Comparison of ENCODE assay signal across 8 cellular contexts in genomic region chr1:119139857-119140176, GRCh38. TPM values are rescaled to one million over a fixed set of nuclear protein-coding genes. Genes with fewer than 3 reads are reported as not detected.
DNase-seq lines count a peak whose midpoint lies in the region; ATAC-seq, FAIRE-seq and TF ChIP-seq lines count a peak whose summit lies in the region.

No MANE protein-coding gene starts in this region.

- dilution Hi-C loops in mammary epithelial cell (cut with HindIII; ENCODE audit: low sequenced_read_pairs) = no loop called here

- FAIRE-seq in GM19239 (lab: Jason Lieb, UNC) = no peak

- intact Hi-C loops in mammary epithelial cell (cut with micrococcal nuclease) = loop anchor here (2.0 to 10.0 kb wide), 3 partner anchors 139 to 985 kb away; partner anchors contain the start of gene HAO2
- intact Hi-C loops in activated naive CD4-positive, alpha-beta T cell treated with anti-CD3 and anti-CD28 coated beads for 36 hours (cut with micrococcal nuclease) = loop anchor here (1.0 to 5.0 kb wide), 11 partner anchors 137 to 1773 kb away; partner anchors contain the start of genes GDAP2, MAN1A2, SEC22B and TENT5C

- H3K4me3 Mint-ChIP-seq in activated naive CD4-positive, alpha-beta T cell treated with anti-CD3 and anti-CD28 coated beads for 36 hours = no peak overlapping the region

- H3K27ac ChIP-seq in DND-41 (ENCODE audit: low read length) = peak overlapping the region; percentile 95
- H3K27ac ChIP-seq in mammary epithelial cell (ENCODE audit: insufficient read depth, low read depth, low read length) = peak overlapping the region; percentile 98

- H3K36me3 ChIP-seq in DND-41 (ENCODE audit: insufficient read depth, low read length) (peaks cover 4% of the 10 kb centered on the region; the same call in 1 of the 2 replicates), mammary epithelial cell (ENCODE audit: insufficient read depth, low read length) (no peaks in the 10 kb centered on the region), mucosa of stomach (ENCODE audit: control insufficient read depth, insufficient read depth, low read length) (no peaks in the 10 kb centered on the region)

- H3K27me3 Mint-ChIP-seq in activated naive CD4-positive, alpha-beta T cell treated with anti-CD3 and anti-CD28 coated beads for 36 hours (ENCODE audit: low read depth) = no peaks in the 10 kb centered on the region

- peaks cover 19% of the 10 kb centered on the region for H3K36me3 Mint-ChIP-seq in activated naive CD4-positive, alpha-beta T cell treated with anti-CD3 and anti-CD28 coated beads for 36 hours (ENCODE audit: low read depth)

- in situ Hi-C loops in mammary epithelial cell (cut with MboI; ENCODE audit: low sequenced_read_pairs in 2 of 2) = no loop called here

- 1% methylated on average over 10 of the region's 10 CpGs for WGBS in mammary epithelial cell (ENCODE audit: low coverage, missing lambda C conversion rate)

- H3K79me2 ChIP-seq in DND-41 (ENCODE audit: insufficient read depth, low read length) = peaks cover 16% of the 10 kb centered on the region
- peaks cover 48% of the 10 kb centered on the region for H3K79me2 ChIP-seq in mammary epithelial cell (ENCODE audit: insufficient read depth, low read length)

- CTCF ChIA-PET in mammary epithelial cell (lab: Charles Lee; ENCODE audit: low non-redundant PET) = no interaction called here
- CTCF ChIA-PET in activated naive CD4-positive, alpha-beta T cell treated with anti-CD3 and anti-CD28 coated beads for 36 hours (lab: Charles Lee) = no interaction called here

- H3K4me3 ChIP-seq in DND-41 (ENCODE audit: low read depth in 1 of 2, low read length in 2 of 2) (peak overlapping the region; percentile 38 to 79; a peak in 3 of 4 replicates), mammary epithelial cell (replicated peaks in 1 of 3; ENCODE audit: insufficient read depth in 1 of 3, low read depth in 2 of 3, low read length in 3 of 3) (peak overlapping the region; percentile 52 to 73 (median 65)), mucosa of stomach (ENCODE audit: low read length) (peak overlapping the region; percentile 71)

- peak overlapping the region; percentile 77 for H2AFZ ChIP-seq in DND-41 (ENCODE audit: low read depth, low read length)
- H2AFZ ChIP-seq in mammary epithelial cell (ENCODE audit: low read depth, low read length) = peak overlapping the region; percentile 87

- H3K4me1 Mint-ChIP-seq in activated naive CD4-positive, alpha-beta T cell treated with anti-CD3 and anti-CD28 coated beads for 36 hours (ENCODE audit: low read depth) = peaks cover 24% of the 10 kb centered on the region

- H3K27ac Mint-ChIP-seq in activated naive CD4-positive, alpha-beta T cell treated with anti-CD3 and anti-CD28 coated beads for 36 hours = no peak overlapping the region

- BruUV-seq in mammary epithelial cell (replicated peaks; lab: Mats Ljungman, UMichigan) = no TSS peak

- no peaks in the 10 kb centered on the region for H4K20me1 ChIP-seq in DND-41 (ENCODE audit: insufficient read depth, low read length)
- no peaks in the 10 kb centered on the region for H4K20me1 ChIP-seq in mammary epithelial cell (ENCODE audit: insufficient read depth, low read length)

- H3K4me2 ChIP-seq in DND-41 (ENCODE audit: insufficient read depth, low read length) = peak overlapping the region; percentile 66
- H3K4me2 ChIP-seq in mammary epithelial cell (ENCODE audit: insufficient read depth, low read depth, low read length) = peak overlapping the region; percentile 91

- TF ChIP-seq CTCF in DND-41 (IDR thresholded peaks at IDR 0.05; ENCODE audit: borderline replicate concordance, extremely low read depth, low read length, poor library complexity, severe bottlenecking) = no peak
- no peak for TF ChIP-seq CTCF in mammary epithelial cell (conservative IDR thresholded peaks at IDR 0.05 in 1 of 2, IDR thresholded peaks at IDR 0.05 in 1 of 2; ENCODE audit: extremely low read depth in 1 of 2, insufficient read depth in 1 of 2, low read depth in 1 of 2, low read length in 2 of 2)

- H3K9ac ChIP-seq in DND-41 (ENCODE audit: low read depth, low read length) (peak overlapping the region; percentile 63), mammary epithelial cell (ENCODE audit: insufficient read depth, low read length) (peak overlapping the region; percentile 99), mucosa of stomach (ENCODE audit: low read length) (peak overlapping the region; percentile 74)

- H3K9me3 Mint-ChIP-seq in activated naive CD4-positive, alpha-beta T cell treated with anti-CD3 and anti-CD28 coated beads for 36 hours = no peaks in the 10 kb centered on the region

- H3K27me3 ChIP-seq in DND-41 (ENCODE audit: insufficient read depth, low read length, poor library complexity) = no peaks in the 10 kb centered on the region
- H3K27me3 ChIP-seq in mammary epithelial cell (ENCODE audit: insufficient read depth, low read length) = no peaks in the 10 kb centered on the region
- no peaks in the 10 kb centered on the region for H3K27me3 ChIP-seq in mucosa of stomach (ENCODE audit: control insufficient read depth, insufficient read depth, low read length)

- peak; percentile 15 for ATAC-seq in DND-41 (ENCODE audit: insufficient read depth, low read depth)
- ATAC-seq in GM21390 (IDR thresholded peaks at IDR 0.05; ENCODE audit: unreplicated experiment) = peak; percentile 32
- ATAC-seq in HG03575 (IDR thresholded peaks at IDR 0.05; ENCODE audit: extremely low read depth, insufficient number of reproducible peaks, low FRiP score, unreplicated experiment) = peak; percentile 1

- H3K4me1 ChIP-seq in DND-41 (ENCODE audit: insufficient read depth, low read length) = peaks cover 30% of the 10 kb centered on the region
- peaks cover 23% of the 10 kb centered on the region for H3K4me1 ChIP-seq in mammary epithelial cell (ENCODE audit: insufficient read depth, low read length)
- H3K4me1 ChIP-seq in mucosa of stomach (ENCODE audit: control insufficient read depth, insufficient read depth, low read length) = peaks cover 6% of the 10 kb centered on the region

- no peak for DNase-seq in DND-41
- no peak for DNase-seq in mammary epithelial cell
- DNase-seq in GM19239 (ENCODE audit: insufficient read length, low spot score) = no peak
- no peak for DNase-seq in cerebellar nuclear complex (lab: John Stamatoyannopoulos, UW)
- DNase-seq in activated naive CD4-positive, alpha-beta T cell treated with anti-CD3 and anti-CD28 coated beads for 36 hours = no peak

- no peaks in the 10 kb centered on the region for H3K9me3 ChIP-seq in DND-41 (ENCODE audit: insufficient read depth, low read length, severe bottlenecking)
- no peaks in the 10 kb centered on the region for H3K9me3 ChIP-seq in mammary epithelial cell (replicated peaks; ENCODE audit: insufficient read depth, low read length)
- no peaks in the 10 kb centered on the region for H3K9me3 ChIP-seq in mucosa of stomach (ENCODE audit: control insufficient read depth, low read length)

RNA-seq across cellular contexts. Expression of gene WARS2, which starts 0.6 kb away (rescaled TPM):
- total RNA-seq in mammary epithelial cell = 10 to 100 TPM; 12.1 to 16.5 TPM
- polyA plus RNA-seq in mammary epithelial cell = 10.2 TPM
- 54.3 TPM for polyA minus RNA-seq in mammary epithelial cell
- total RNA-seq in activated naive CD4-positive, alpha-beta T cell treated with anti-CD3 and anti-CD28 coated beads for 36 hours = 10 to 100 TPM; 28.3 to 30.0 TPM
